27 cellular contexts compared by ENCODE assay signal in the genomic region with DNA sequence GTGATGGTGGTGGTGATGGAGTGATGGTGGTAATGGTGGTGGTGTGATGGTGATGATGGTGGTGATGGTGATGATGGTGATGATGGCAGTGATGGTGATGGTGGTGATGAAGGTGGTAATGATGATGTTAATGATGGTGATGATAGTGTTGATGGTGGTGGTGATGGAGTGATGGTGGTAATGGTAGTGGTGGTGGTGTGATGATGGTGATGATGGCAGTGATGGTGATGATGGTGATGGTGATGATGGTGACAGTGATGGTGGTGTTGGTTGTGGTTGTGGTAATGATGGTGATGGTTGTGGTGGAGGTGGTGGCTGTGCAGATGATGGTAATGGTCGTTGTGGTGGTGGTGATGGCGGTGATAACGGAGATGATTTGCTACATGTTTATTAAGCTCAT. TPM values are rescaled to one million over a fixed set of nuclear protein-coding genes. Genes with fewer than 3 reads are reported as not detected.
"Had no signal": no experiment of that assay in that cellular context is flagged by ENCODE, and none has a peak within 500 bp of the region (broad histone marks: within the 10 kb centered on the region; RNA-seq: fewer than 3 reads in every experiment).

No MANE protein-coding gene starts in this region.

- H3K9me3 ChIP-seq: esophagus squamous epithelium, lower lobe of right lung, ovary, psoas muscle, spleen, thoracic aorta, tibial nerve, upper lobe of left lung had no signal

- H3K27me3 ChIP-seq: esophagus squamous epithelium, ovary, spleen, tibial nerve, upper lobe of left lung had no signal

- FAIRE-seq: endometrium, urothelium cell line had no signal

- H3K36me3 ChIP-seq: esophagus squamous epithelium, lower lobe of right lung, ovary, spleen, thoracic aorta, tibial nerve, upper lobe of left lung had no signal

- H3K27ac ChIP-seq: esophagus squamous epithelium, lower lobe of right lung, ovary, psoas muscle, skin epidermis, spleen, thoracic aorta, tibial nerve, upper lobe of left lung had no signal

- H3K4me3 ChIP-seq: esophagus squamous epithelium, lower lobe of right lung, ovary, psoas muscle, skin epidermis, spleen, thoracic aorta, tibial nerve, upper lobe of left lung had no signal

- ATAC-seq: left ventricle myocardium superior; lower lobe of right lung; naive thymus-derived CD8-positive, alpha-beta T cell; psoas muscle; right cardiac atrium; stimulated activated naive B cell treated with anti-CD40 and anti-IgM and Interleukin-4, amounts not matched to agents 10 μg/mL and 1 μg/mL and 100 μg/mL, for 72 hours had no signal

- H3K4me1 ChIP-seq: lower lobe of right lung, psoas muscle, upper lobe of left lung had no signal

- DNase-seq: cortex of kidney; effector memory CD8-positive, alpha-beta T cell; erythroblast; esophagus squamous epithelium; foreskin melanocyte; hypothalamus; islet precursor cell; kidney glomerular epithelial cell; left ventricle myocardium superior; lower lobe of right lung; naive thymus-derived CD8-positive, alpha-beta T cell; nephron progenitor cell; occipital lobe; ovary; posterior cingulate gyrus; psoas muscle; spleen; stimulated activated CD4-positive, alpha-beta T cell treated with anti-CD3 and anti-CD28 coated beads, Interleukin-2, amount 100 ng/mL, for 48 hours; stimulated activated naive B cell treated with anti-CD40 and anti-IgM and Interleukin-4, amounts not matched to agents 10 μg/mL and 1 μg/mL and 100 μg/mL, for 72 hours; upper lobe of left lung had no signal

RNA-seq across cellular contexts. Expression of a gene that starts 7.3 kb away (rescaled TPM):
- total RNA-seq: mesenteric fat pad had no signal
